In the genomic region with DNA sequence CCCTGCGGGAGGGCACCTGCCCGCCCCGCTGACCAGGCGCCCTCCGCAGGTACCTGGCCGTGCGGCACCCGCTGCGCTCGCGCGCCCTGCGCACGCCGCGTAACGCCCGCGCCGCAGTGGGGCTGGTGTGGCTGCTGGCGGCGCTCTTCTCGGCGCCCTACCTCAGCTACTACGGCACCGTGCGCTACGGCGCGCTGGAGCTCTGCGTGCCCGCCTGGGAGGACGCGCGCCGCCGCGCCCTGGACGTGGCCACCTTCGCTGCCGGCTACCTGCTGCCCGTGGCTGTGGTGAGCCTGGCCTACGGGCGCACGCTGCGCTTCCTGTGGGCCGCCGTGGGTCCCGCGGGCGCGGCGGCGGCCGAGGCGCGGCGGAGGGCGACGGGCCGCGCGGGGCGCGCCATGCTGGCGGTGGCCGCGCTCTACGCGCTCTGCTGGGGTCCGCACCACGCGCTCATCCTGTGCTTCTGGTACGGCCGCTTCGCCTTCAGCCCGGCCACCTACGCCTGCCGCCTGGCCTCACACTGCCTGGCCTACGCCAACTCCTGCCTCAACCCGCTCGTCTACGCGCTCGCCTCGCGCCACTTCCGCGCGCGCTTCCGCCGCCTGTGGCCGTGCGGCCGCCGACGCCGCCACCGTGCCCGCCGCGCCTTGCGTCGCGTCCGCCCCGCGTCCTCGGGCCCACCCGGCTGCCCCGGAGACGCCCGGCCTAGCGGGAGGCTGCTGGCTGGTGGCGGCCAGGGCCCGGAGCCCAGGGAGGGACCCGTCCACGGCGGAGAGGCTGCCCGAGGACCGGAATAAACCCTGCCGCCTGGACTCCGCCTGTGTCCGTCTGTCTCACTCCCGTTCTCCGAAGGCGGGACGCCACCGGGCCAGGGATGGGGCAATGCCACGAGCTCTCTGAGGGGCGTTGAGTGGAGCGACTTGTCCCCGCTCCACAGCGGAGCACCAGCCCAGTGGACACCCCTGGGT, we compare ENCODE assay signal across 10 cellular contexts. TPM values are rescaled to one million over a fixed set of nuclear protein-coding genes. Genes with fewer than 3 reads are reported as not detected.
DNase-seq lines count a peak whose midpoint lies in the region; ATAC-seq and TF ChIP-seq lines count a peak whose summit lies in the region.
"Had no signal": no experiment of that assay in that cellular context is flagged by ENCODE, and none has a peak within 500 bp of the region (broad histone marks: within the 10 kb centered on the region; RNA-seq: fewer than 3 reads in every experiment).

No MANE protein-coding gene starts in this region.

- TF ChIP-seq CTCF in esophagus muscularis mucosa (IDR thresholded peaks at IDR 0.05) = no peak

- no peaks in the 10 kb centered on the region for H3K9me3 ChIP-seq in SJSA1 (replicated peaks)
- H3K9me3 ChIP-seq in esophagus muscularis mucosa = no peaks in the 10 kb centered on the region
- no peaks in the 10 kb centered on the region for H3K9me3 ChIP-seq in neuronal stem cell (replicated peaks in 1 of 2; ENCODE audit: control insufficient read depth in 2 of 2, insufficient read depth in 1 of 2, low read depth in 1 of 2, low read length in 2 of 2)
- H3K9me3 ChIP-seq: right lobe of liver had no signal

- H3K4me1 ChIP-seq in SJSA1 (replicated peaks) (peaks cover 11% of the 10 kb centered on the region; the same call in 1 of the 2 replicates), esophagus muscularis mucosa (peaks cover 4 to 32% (median 21%) of the 10 kb centered on the region in 4 donors), neuronal stem cell (ENCODE audit: control insufficient read depth in 2 of 2, insufficient read depth in 1 of 2, low read depth in 1 of 2, low read length in 2 of 2) (peaks cover 11 to 15% of the 10 kb centered on the region in 2 donors)

- peak overlapping the region; percentile 94 for H3K9ac ChIP-seq in neuronal stem cell (ENCODE audit: low read depth, low read length, poor library complexity)

- no peaks in the 10 kb centered on the region for H3K79me1 ChIP-seq in neuronal stem cell (ENCODE audit: low read depth, low read length)

- ATAC-seq in GM18520 (IDR thresholded peaks at IDR 0.05; ENCODE audit: unreplicated experiment) = no peak

- no peak overlapping the region for H2BK120ac ChIP-seq in neuronal stem cell (ENCODE audit: low read depth, low read length)

- no peak for TF ChIP-seq EP300 in esophagus muscularis mucosa (IDR thresholded peaks at IDR 0.05)

- no peak overlapping the region for H2AFZ ChIP-seq in neuronal stem cell (ENCODE audit: low read length)

- peak overlapping the region; percentile 89 for H2BK12ac ChIP-seq in neuronal stem cell (ENCODE audit: low read length)

- H3K36me3 ChIP-seq in SJSA1 = peaks cover 9% of the 10 kb centered on the region
- peaks cover 4 to 19% (median 11%) of the 10 kb centered on the region in 4 donors for H3K36me3 ChIP-seq in esophagus muscularis mucosa
- H3K36me3 ChIP-seq in neuronal stem cell (replicated peaks in 1 of 2; ENCODE audit: control insufficient read depth in 2 of 2, insufficient read depth in 2 of 2, low read length in 2 of 2) = peaks cover 3 to 17% of the 10 kb centered on the region in 2 donors
- H3K36me3 ChIP-seq: right lobe of liver had no signal

- H4K91ac ChIP-seq in neuronal stem cell (ENCODE audit: low read depth, low read length, poor library complexity) = peak overlapping the region; percentile 48

- H3K14ac ChIP-seq in neuronal stem cell (ENCODE audit: low read length) = peak overlapping the region; percentile 92

- 26% methylated on average over 30 of the region's 135 CpGs for WGBS in esophagus muscularis mucosa
- no CpG with 5 or more reads among the region's 135 CpGs for WGBS in neuronal stem cell (ENCODE audit: extremely low coverage in 2 of 2, insufficient read length in 2 of 2, insufficient replicate concordance in 1 of 2), 2 donors

- peaks cover 20% of the 10 kb centered on the region for H3K27me3 ChIP-seq in SJSA1 (replicated peaks)
- peaks cover 0 to 49% (median 0%) of the 10 kb centered on the region in 4 donors for H3K27me3 ChIP-seq in esophagus muscularis mucosa
- peaks cover 0 to 39% (median 16%) of the 10 kb centered on the region in 3 experiments for H3K27me3 ChIP-seq in neuronal stem cell (ENCODE audit: control insufficient read depth in 3 of 3, insufficient read depth in 3 of 3, low read depth in 1 of 3, low read length in 3 of 3)
- H3K27me3 ChIP-seq: right lobe of liver had no signal

- H3K4me2 ChIP-seq in neuronal stem cell (ENCODE audit: insufficient read depth, low read length, poor library complexity, severe bottlenecking) = peak overlapping the region; percentile 97

- H2AK5ac ChIP-seq in neuronal stem cell (ENCODE audit: low read depth, low read length) = peak overlapping the region; percentile 13

- no peak overlapping the region for H3K4ac ChIP-seq in neuronal stem cell (ENCODE audit: low read length)

- peak overlapping the region; percentile 56 for H2BK15ac ChIP-seq in neuronal stem cell (ENCODE audit: low read length)

- peak overlapping the region; percentile 16; the same call in 1 of the 2 replicates for H3K4me3 ChIP-seq in SJSA1
- H3K4me3 ChIP-seq in esophagus muscularis mucosa = peak overlapping the region; percentile 37 to 52 (median 40)
- H3K4me3 ChIP-seq in neuronal stem cell (ENCODE audit: low read length in 2 of 2) = peak overlapping the region in 1 of 2 donors; percentile 85

- DNase-seq in EH (ENCODE audit: low read depth) (peak; percentile 26), SJSA1 (ENCODE audit: low read depth in 1 of 2, low spot score in 2 of 2) (no peak), esophagus muscularis mucosa (ENCODE audit: extremely low spot score) (no peak), neuronal stem cell (ENCODE audit: low spot score) (no peak), Ammon's horn (ENCODE audit: low spot score) (no peak), LoVo (ENCODE audit: low spot score) (no peak), T-helper 9 cell (no peak)
- DNase-seq: NCI-H2029, right lobe of liver had no signal

- peak overlapping the region; percentile 92 for H3K23ac ChIP-seq in neuronal stem cell (ENCODE audit: low read depth, low read length, poor library complexity)

- TF ChIP-seq POLR2A in esophagus muscularis mucosa (IDR thresholded peaks at IDR 0.05; ENCODE audit: low read depth) = no peak

- H4K8ac ChIP-seq in neuronal stem cell (ENCODE audit: low read depth, low read length) = peak overlapping the region; percentile 93

- H2BK5ac ChIP-seq in neuronal stem cell (ENCODE audit: low read length) = no peak overlapping the region

- intact Hi-C loops in esophagus muscularis mucosa (cut with DNase I) = no loop called here

- peak overlapping the region; percentile 93 for H3K18ac ChIP-seq in neuronal stem cell (ENCODE audit: low read length)

- H3K27ac ChIP-seq in SJSA1 = no peak overlapping the region
- H3K27ac ChIP-seq in esophagus muscularis mucosa (replicated peaks in 1 of 4) = no peak overlapping the region
- H3K27ac ChIP-seq in neuronal stem cell (replicated peaks; ENCODE audit: low read length) = no peak overlapping the region
- H3K27ac ChIP-seq: right lobe of liver had no signal

RNA-seq across cellular contexts. Expression of a gene that starts 1.8 kb away (rescaled TPM):
- not detected in 2 replicates for total RNA-seq in SJSA1 (2014; rRNA removed; shearing (Covaris generic))
- not detected for total RNA-seq in esophagus muscularis mucosa
- 0.13 TPM for polyA plus RNA-seq in neuronal stem cell (2013, experiment 1 of 2)
- 0.06 TPM for polyA plus RNA-seq in neuronal stem cell (2013, experiment 2 of 2)

RNA-seq across cellular contexts. Expression of a gene that starts 17.2 kb away (rescaled TPM):
- total RNA-seq in SJSA1 (2014; rRNA removed; shearing (Covaris generic)) = 54.7 and 60.9 TPM in 2 replicates
- 10 to 100 TPM; 11.6 to 15.2 (median 12.3) TPM for total RNA-seq in esophagus muscularis mucosa
- 22.8 TPM for polyA plus RNA-seq in neuronal stem cell (2013, experiment 1 of 2)
- polyA plus RNA-seq in neuronal stem cell (2013, experiment 2 of 2) = 22.6 TPM

RNA-seq across cellular contexts. Expression of a gene that starts 19.2 kb away (rescaled TPM):
- 43.8 and 71.2 TPM in 2 replicates for total RNA-seq in SJSA1 (2014; rRNA removed; shearing (Covaris generic))
- 10 to 100 TPM; 27.4 to 64.2 (median 48.1) TPM for total RNA-seq in esophagus muscularis mucosa
- 14.6 TPM for polyA plus RNA-seq in neuronal stem cell (2013, experiment 1 of 2)
- polyA plus RNA-seq in neuronal stem cell (2013, experiment 2 of 2) = 14.0 TPM

RNA-seq across cellular contexts. Expression of a gene that starts 24.3 kb away (rescaled TPM):
- 204 and 252 TPM in 2 replicates for total RNA-seq in SJSA1 (2014; rRNA removed; shearing (Covaris generic))
- total RNA-seq in esophagus muscularis mucosa = 100 to 1,000 TPM; 348 to 494 (median 425) TPM
- polyA plus RNA-seq in neuronal stem cell (2013, experiment 1 of 2) = 1,054 TPM
- polyA plus RNA-seq in neuronal stem cell (2013, experiment 2 of 2) = 1,005 TPM
